Comparison of ENCODE assay signal across 20 cellular contexts in genomic region chr17:2487306-2487705, GRCh38.
"Had no signal": no experiment of that assay in that cellular context is flagged by ENCODE, and none has a peak within 500 bp of the region (broad histone marks: within the 10 kb centered on the region; RNA-seq: fewer than 3 reads in every experiment).

No MANE protein-coding gene starts in this region.

- H3K27ac ChIP-seq: brain microvascular endothelial cell, esophagus muscularis mucosa, stomach had no signal

- DNase-seq: activated CD4-positive, alpha-beta T cell treated with anti-CD3 and anti-CD28 coated beads, Interleukin-2, amount 10 ng/mL, durations not matched to agents 24 days and 14 days; activated CD4-positive, CD25-positive, alpha-beta regulatory T cell; activated CD8-positive, alpha-beta memory T cell treated with anti-CD3 and anti-CD28 coated beads, Interleukin-2, amount 50 U/mL, for 4 hours; activated CD8-positive, alpha-beta T cell treated with anti-CD3 and anti-CD28 coated beads, Interleukin-2, amount 10 ng/mL, durations not matched to agents 7 days and 5 days; activated gamma-delta T cell treated with Interleukin-2 at 50 U/mL for 16 hours; activated naive CD8-positive, alpha-beta T cell treated with anti-CD3 and anti-CD28 coated beads, Interleukin-2, amount 10 ng/mL, durations not matched to agents 7 days and 5 days; activated T-cell treated with anti-CD3 and anti-CD28 coated beads, Interleukin-2, amount 50 U/mL, for 48 hours; brain microvascular endothelial cell; hypothalamus; kidney glomerular epithelial cell; mesendoderm; natural killer cell; occipital lobe; right cardiac atrium; stimulated activated CD4-positive, alpha-beta T cell treated with anti-CD3 and anti-CD28 coated beads, Interleukin-4, amount 100 ng/mL, for 24 hours; stomach; T-helper 2 cell had no signal

- FAIRE-seq: TTC549 had no signal

- H3K36me3 Mint-ChIP-seq: activated naive CD8-positive, alpha-beta T cell treated with anti-CD3 and anti-CD28 coated beads, Interleukin-2, amount 10 ng/mL, durations not matched to agents 7 days and 5 days; natural killer cell had no signal

- H3K4me3 Mint-ChIP-seq: activated CD4-positive, alpha-beta T cell treated with anti-CD3 and anti-CD28 coated beads, Interleukin-2, amount 10 ng/mL, durations not matched to agents 24 days and 14 days; activated CD8-positive, alpha-beta T cell treated with anti-CD3 and anti-CD28 coated beads, Interleukin-2, amount 10 ng/mL, durations not matched to agents 7 days and 5 days; activated naive CD8-positive, alpha-beta T cell treated with anti-CD3 and anti-CD28 coated beads, Interleukin-2, amount 10 ng/mL, durations not matched to agents 7 days and 5 days; natural killer cell had no signal

- H3K9me3 ChIP-seq: esophagus muscularis mucosa, stomach had no signal

- H3K4me3 ChIP-seq: esophagus muscularis mucosa, skin epidermis, stomach had no signal

- H3K27ac Mint-ChIP-seq: activated CD4-positive, alpha-beta T cell treated with anti-CD3 and anti-CD28 coated beads, Interleukin-2, amount 10 ng/mL, durations not matched to agents 24 days and 14 days; activated CD8-positive, alpha-beta T cell treated with anti-CD3 and anti-CD28 coated beads, Interleukin-2, amount 10 ng/mL, durations not matched to agents 7 days and 5 days; activated naive CD8-positive, alpha-beta T cell treated with anti-CD3 and anti-CD28 coated beads, Interleukin-2, amount 10 ng/mL, durations not matched to agents 7 days and 5 days; natural killer cell had no signal

- ATAC-seq: activated CD8-positive, alpha-beta T cell treated with anti-CD3 and anti-CD28 coated beads, Interleukin-2, amount 10 ng/mL, durations not matched to agents 7 days and 5 days; natural killer cell; right cardiac atrium had no signal

- H3K9me3 Mint-ChIP-seq: activated CD4-positive, alpha-beta T cell treated with anti-CD3 and anti-CD28 coated beads, Interleukin-2, amount 10 ng/mL, durations not matched to agents 24 days and 14 days; activated naive CD8-positive, alpha-beta T cell treated with anti-CD3 and anti-CD28 coated beads, Interleukin-2, amount 10 ng/mL, durations not matched to agents 7 days and 5 days; natural killer cell had no signal

- H3K27me3 ChIP-seq: brain microvascular endothelial cell, esophagus muscularis mucosa, stomach had no signal

- H3K27me3 Mint-ChIP-seq: activated CD4-positive, alpha-beta T cell treated with anti-CD3 and anti-CD28 coated beads, Interleukin-2, amount 10 ng/mL, durations not matched to agents 24 days and 14 days; activated naive CD8-positive, alpha-beta T cell treated with anti-CD3 and anti-CD28 coated beads, Interleukin-2, amount 10 ng/mL, durations not matched to agents 7 days and 5 days had no signal

- H3K36me3 ChIP-seq: brain microvascular endothelial cell, esophagus muscularis mucosa, stomach had no signal
